8 cellular contexts compared by ENCODE assay signal in the genomic region with DNA sequence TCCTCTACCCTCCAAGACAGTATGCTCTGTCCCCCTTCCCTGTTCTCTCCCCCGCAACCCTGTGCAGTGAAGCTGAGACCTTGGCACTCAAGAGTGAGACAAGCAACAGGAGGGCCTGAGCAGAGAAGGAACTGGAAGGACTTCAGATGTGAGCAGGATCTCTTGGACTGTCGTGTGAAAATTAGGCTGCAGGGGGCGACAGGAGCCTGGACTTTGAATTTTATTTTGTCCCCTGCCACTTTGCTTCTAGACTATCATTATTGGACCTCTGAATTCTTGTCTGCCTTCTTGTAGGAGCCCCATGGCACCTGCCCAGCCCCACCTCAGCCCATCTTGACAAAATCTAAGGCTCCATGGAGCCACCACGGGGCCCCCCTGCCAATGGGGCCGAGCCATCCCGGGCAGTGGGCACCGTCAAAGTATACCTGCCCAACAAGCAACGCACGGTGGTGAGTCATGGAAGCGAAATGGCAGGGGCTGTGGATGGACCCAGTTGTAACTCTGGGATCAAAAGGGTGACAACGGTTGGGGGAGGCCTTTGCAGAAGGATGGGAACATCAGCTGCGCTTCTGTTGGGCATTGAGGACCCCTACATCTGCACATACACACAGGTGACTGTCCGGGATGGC. TPM values are rescaled to one million over a fixed set of nuclear protein-coding genes. Genes with fewer than 3 reads are reported as not detected.
A peak's percentile ranks its signal among the peaks of the same experiment; 100 is the strongest.
DNase-seq lines count a peak whose midpoint lies in the region; ATAC-seq, FAIRE-seq and TF ChIP-seq lines count a peak whose summit lies in the region.

No MANE protein-coding gene starts in this region.

- POLR2A ChIA-PET in H1 (lab: Charles Lee; ENCODE audit: partially characterized antibody), result interaction anchor here (0.9 to 1.6 kb wide), 2 partner anchors 9 to 22 kb away, joined by 3 read pairs; no protein-coding TSS in a partner anchor

- H3K36me3 ChIP-seq in left ventricle myocardium inferior, result peaks cover 39% of the 10 kb centered on the region
- peaks cover 4 to 35% (median 18%) of the 10 kb centered on the region in 4 experiments; a peak in 7 of 8 replicates for H3K36me3 ChIP-seq in H1 (ENCODE audit: control insufficient read depth in 2 of 4, insufficient read depth in 4 of 4, low read length in 3 of 4)
- no peaks in the 10 kb centered on the region for H3K36me3 ChIP-seq in testis (ENCODE audit: low read depth, missing control alignments)
- H3K36me3 ChIP-seq in ascending aorta, result peaks cover 21 to 25% of the 10 kb centered on the region in 2 donors

- H4K91ac ChIP-seq in H1 (replicated peaks; ENCODE audit: insufficient read length, low read length), result no peak overlapping the region

- intact Hi-C loops in left ventricle myocardium inferior (cut with micrococcal nuclease) (no loop called here), Right ventricle myocardium superior (cut with DNase I) (loop anchor here (5.0 kb wide), 1 partner anchor 80 kb away; no protein-coding TSS in a partner anchor), testis (cut with DNase I; ENCODE audit: low total_unique reads) (loop anchor here (10.0 kb wide), 1 partner anchor 282 kb away; no protein-coding TSS in a partner anchor), ascending aorta (cut with DNase I) (loop anchor here (10.0 kb wide), 1 partner anchor 272 kb away; the partner anchor contains the start of gene ZNF81)

- no peak for TF ChIP-seq EP300 in H1 (IDR thresholded peaks at IDR 0.05; ENCODE audit: borderline replicate concordance in 1 of 2, low read depth in 2 of 2, low read length in 2 of 2)

- no peak overlapping the region for H3K4ac ChIP-seq in H1 (replicated peaks; ENCODE audit: insufficient read length, low read depth, low read length)

- no peak overlapping the region for H3K23ac ChIP-seq in H1 (ENCODE audit: insufficient read length)

- DNase-seq in left ventricle myocardium inferior (no peak), Right ventricle myocardium superior (no peak), RKO (ENCODE audit: low spot score) (peak; percentile 42), H1 (ENCODE audit: low read depth in 1 of 2, low spot score in 2 of 2) (no peak), testis (peak; percentile 71), ascending aorta (ENCODE audit: low spot score in 2 of 2) (no peak)

- H3K4me1 ChIP-seq in left ventricle myocardium inferior, result peaks cover 17% of the 10 kb centered on the region
- H3K4me1 ChIP-seq in H1 (replicated peaks in 1 of 4; ENCODE audit: control insufficient read depth in 3 of 4, insufficient read depth in 4 of 4, low read length in 3 of 4), result no peaks in the 10 kb centered on the region
- H3K4me1 ChIP-seq in testis, result no peaks in the 10 kb centered on the region
- peaks cover 0 to 6% of the 10 kb centered on the region in 2 donors for H3K4me1 ChIP-seq in ascending aorta

- 100% methylated on average over 4 of the region's 13 CpGs; no CpG with 5 or more reads in 1 of the 2 experiments for WGBS in H1 (ENCODE audit: extremely low coverage in 1 of 2, insufficient coverage in 1 of 2, insufficient read length in 1 of 2, insufficient replicate concordance in 2 of 2, low coverage in 1 of 2, low lambda C conversion rate in 2 of 2, missing lambda C conversion rate in 1 of 2), 2 experiments
- 60 to 71% methylated on average over 2 to 11 of the region's 13 CpGs for whole genome bisulfite sequencing in testis, 2 donors

- no peaks in the 10 kb centered on the region for H3K27me3 ChIP-seq in left ventricle myocardium inferior (ENCODE audit: low read depth)
- H3K27me3 ChIP-seq in H1 (replicated peaks in 1 of 4; ENCODE audit: control insufficient read depth in 3 of 4, extremely low read depth in 1 of 4, insufficient read depth in 3 of 4, low read length in 3 of 4), result no peaks in the 10 kb centered on the region
- no peaks in the 10 kb centered on the region for H3K27me3 ChIP-seq in testis
- no peaks in the 10 kb centered on the region for H3K27me3 ChIP-seq in ascending aorta

- no peak overlapping the region for H2BK20ac ChIP-seq in H1 (ENCODE audit: low read length)

- H2BK5ac ChIP-seq in H1 (ENCODE audit: low read depth, low read length), result no peak overlapping the region

- no peak overlapping the region for H4K8ac ChIP-seq in H1 (ENCODE audit: extremely low read depth, insufficient read depth, low read length)

- H3K14ac ChIP-seq in H1 (ENCODE audit: insufficient read length), result no peak overlapping the region

- no peaks in the 10 kb centered on the region for H3K79me1 ChIP-seq in H1 (ENCODE audit: low read depth, low read length)

- H2AFZ ChIP-seq in H1 (ENCODE audit: low read length), result no peak overlapping the region

- no peak overlapping the region for H2AK5ac ChIP-seq in H1 (ENCODE audit: low read depth, low read length)

- peak; percentile 57 to 63; a peak in 3 of 4 replicates for TF ChIP-seq RAD21 in H1 (IDR thresholded peaks at IDR 0.05 in 1 of 2, conservative IDR thresholded peaks at IDR 0.05 in 1 of 2; ENCODE audit: low read depth in 2 of 2, low read length in 2 of 2)

- no peak overlapping the region for H2BK15ac ChIP-seq in H1 (ENCODE audit: low read length)

- H3K18ac ChIP-seq in H1 (ENCODE audit: extremely low read depth, low read length), result no peak overlapping the region

- no peak overlapping the region for H4K5ac ChIP-seq in H1 (ENCODE audit: insufficient read length, low read depth, low read length)

- no peak overlapping the region for H2BK120ac ChIP-seq in H1 (replicated peaks; ENCODE audit: low read depth, low read length)

- TF ChIP-seq POLR2A in H1 (IDR thresholded peaks at IDR 0.05; ENCODE audit: control extremely low read depth in 1 of 2, low read depth in 2 of 2, low read length in 2 of 2) (no peak), testis (IDR thresholded peaks at IDR 0.05) (no peak)

- H2BK12ac ChIP-seq in H1 (ENCODE audit: low read depth, low read length), result no peak overlapping the region

- H3K27ac ChIP-seq in left ventricle myocardium inferior (replicated peaks) (peak overlapping the region; percentile 98), H1 (ENCODE audit: low read depth, low read length) (no peak overlapping the region), testis (peak overlapping the region; percentile 97 to 98), ascending aorta (no peak overlapping the region)

- TF ChIP-seq CTCF in left ventricle myocardium inferior (IDR thresholded peaks at IDR 0.05; ENCODE audit: borderline replicate concordance) (peak; percentile 43), H1 (IDR thresholded peaks at IDR 0.05; ENCODE audit: control extremely low read depth in 1 of 3, insufficient read depth in 1 of 3, low read depth in 1 of 3, low read length in 3 of 3) (peak in 2 of 3 experiments; percentile 46 to 53; a peak in 2 of 4 replicates), testis (IDR thresholded peaks at IDR 0.05) (peak; percentile 19 to 52 (median 29)), ascending aorta (IDR thresholded peaks at IDR 0.05) (peak in 1 of 3 experiments; percentile 35)

- H3K4me2 ChIP-seq in H1 (ENCODE audit: insufficient read depth in 1 of 2, low read depth in 2 of 2, low read length in 2 of 2), result no peak overlapping the region; a peak in 1 of 4 replicates

- H3K23me2 ChIP-seq in H1 (ENCODE audit: low read depth, low read length), result peaks cover 5% of the 10 kb centered on the region

- no peaks in the 10 kb centered on the region for H3K9me3 ChIP-seq in left ventricle myocardium inferior (replicated peaks)
- H3K9me3 ChIP-seq in H1 (ENCODE audit: insufficient read depth in 2 of 2, low read depth in 1 of 2, low read length in 1 of 2), result no peaks in the 10 kb centered on the region
- H3K9me3 ChIP-seq in testis, result no peaks in the 10 kb centered on the region
- no peaks in the 10 kb centered on the region for H3K9me3 ChIP-seq in ascending aorta

- H3K9ac ChIP-seq in H1 (replicated peaks in 1 of 4; ENCODE audit: extremely low read depth in 1 of 4, low read depth in 3 of 4, low read length in 3 of 4), result no peak overlapping the region

- no peak for ATAC-seq in Right ventricle myocardium superior (ENCODE audit: poor library complexity)
- no peak for ATAC-seq in HG02759 (IDR thresholded peaks at IDR 0.05; ENCODE audit: unreplicated experiment)
- no peak for ATAC-seq in GM21529 (IDR thresholded peaks at IDR 0.05; ENCODE audit: unreplicated experiment)

- H3K4me3 ChIP-seq in left ventricle myocardium inferior (peak overlapping the region; percentile 73), H1 (ENCODE audit: extremely low read depth in 1 of 4, insufficient read depth in 2 of 4, low read depth in 3 of 4, low read length in 4 of 4) (no peak overlapping the region), testis (no peak overlapping the region), ascending aorta (peak overlapping the region in 1 of 2 donors; percentile 63)

- peak; percentile 32 for FAIRE-seq in H1 (lab: Jason Lieb, UNC)

- CTCF ChIA-PET in H1 (lab: Charles Lee; ENCODE audit: partially characterized antibody), result interaction anchor here (0.7 to 1.8 kb wide), 4 partner anchors 17 to 68 kb away, joined by 3 to 4 read pairs (median 4); no protein-coding TSS in a partner anchor

- no peak overlapping the region for H3K56ac ChIP-seq in H1 (replicated peaks; ENCODE audit: insufficient read length, low read depth, low read length)

- peaks cover 0 to 2% of the 10 kb centered on the region in 2 experiments for H4K20me1 ChIP-seq in H1 (replicated peaks in 1 of 2; ENCODE audit: control insufficient read depth in 1 of 2, insufficient read depth in 2 of 2, low read length in 2 of 2)

- peaks cover 0 to 7% of the 10 kb centered on the region in 2 experiments; a peak in 1 of 4 replicates for H3K79me2 ChIP-seq in H1 (ENCODE audit: control insufficient read depth in 1 of 2, insufficient read depth in 2 of 2, low read length in 2 of 2)

RNA-seq across cellular contexts. Expression of gene ARAF, which starts 1.7 kb away (rescaled TPM):
- total RNA-seq in left ventricle myocardium inferior, result 76.4 TPM
- 65.7 TPM for total RNA-seq in Right ventricle myocardium superior
- total RNA-seq in H1 (2021; fragmentation: NEBNext Ultra II Directional; extraction: Animal tissue kit (Norgen Biotek cat#: 25700)), result 45.2 and 48.3 TPM in 2 replicates
- 39.0 and 56.8 TPM in 2 replicates for polyA plus RNA-seq in H1 (2011; rRNA removed)
- 32.0 TPM for polyA plus RNA-seq in H1 (2011; cell fraction: cytosol; rRNA removed)
- 111 TPM for polyA plus RNA-seq in H1 (2011; cell fraction: nucleus; rRNA removed)
- 25.7 to 47.0 TPM (median 43.2 TPM) in 4 replicates for polyA plus RNA-seq in H1 (2012, experiment 1 of 2)
- polyA plus RNA-seq in H1 (2012, experiment 2 of 2), result 37.8 TPM
- polyA plus RNA-seq in H1 (2013, experiment 1 of 2), result 34.6 TPM
- polyA plus RNA-seq in H1 (2013, experiment 2 of 2), result 37.9 TPM
- polyA minus RNA-seq in H1 (2011; rRNA and poly(A)+ RNA removed), result 75.5 and 77.0 TPM in 2 replicates
- polyA minus RNA-seq in H1 (2011; cell fraction: cytosol; rRNA and poly(A)+ RNA removed), result 21.1 TPM
- polyA minus RNA-seq in H1 (2011; cell fraction: nucleus; rRNA and poly(A)+ RNA removed), result 27.7 TPM
- total RNA-seq in testis, result 10 to 100 TPM; 29.8 to 44.3 TPM
- polyA plus RNA-seq in testis (ENCODE audit: insufficient read depth, low read depth, low replicate concordance), result 34.4 TPM
- total RNA-seq in ascending aorta, result 56.1 TPM

RNA-seq across cellular contexts. Expression of gene TIMP1, which starts 19.5 kb away (rescaled TPM):
- total RNA-seq in left ventricle myocardium inferior (99.3 TPM), Right ventricle myocardium superior (62.7 TPM), testis (100 to 1,000 TPM; 535 to 995 TPM), ascending aorta (1,308 TPM)
- 58.6 and 62.5 TPM in 2 replicates for total RNA-seq in H1 (2021; fragmentation: NEBNext Ultra II Directional; extraction: Animal tissue kit (Norgen Biotek cat#: 25700))
- polyA plus RNA-seq in H1 (2011; rRNA removed) (142 and 150 TPM in 2 replicates), testis (ENCODE audit: insufficient read depth, low read depth, low replicate concordance) (708 TPM)
- 69.7 TPM for polyA plus RNA-seq in H1 (2011; cell fraction: cytosol; rRNA removed)
- polyA plus RNA-seq in H1 (2011; cell fraction: nucleus; rRNA removed), result 88.2 TPM
- 81.9 to 101 TPM (median 98.2 TPM) in 4 replicates for polyA plus RNA-seq in H1 (2012, experiment 1 of 2)
- 154 TPM for polyA plus RNA-seq in H1 (2012, experiment 2 of 2)
- 90.2 TPM for polyA plus RNA-seq in H1 (2013, experiment 1 of 2)
- polyA plus RNA-seq in H1 (2013, experiment 2 of 2), result 106 TPM
- 93.8 and 111 TPM in 2 replicates for polyA minus RNA-seq in H1 (2011; rRNA and poly(A)+ RNA removed)
- polyA minus RNA-seq in H1 (2011; cell fraction: cytosol; rRNA and poly(A)+ RNA removed), result 64.3 TPM
- polyA minus RNA-seq in H1 (2011; cell fraction: nucleus; rRNA and poly(A)+ RNA removed), result 34.6 TPM

RNA-seq across cellular contexts. Expression of gene SYN1, which starts 56.9 kb away (rescaled TPM):
- total RNA-seq in left ventricle myocardium inferior (13.9 TPM), Right ventricle myocardium superior (10.9 TPM), testis (1 to 10 TPM; 2.8 to 3.4 TPM), ascending aorta (5.7 TPM)
- total RNA-seq in H1 (2021; fragmentation: NEBNext Ultra II Directional; extraction: Animal tissue kit (Norgen Biotek cat#: 25700)), result 12.9 and 14.1 TPM in 2 replicates
- polyA plus RNA-seq in H1 (2011; rRNA removed) (2.1 and 3.2 TPM in 2 replicates), testis (ENCODE audit: insufficient read depth, low read depth, low replicate concordance) (3.5 TPM)
- 1.0 TPM for polyA plus RNA-seq in H1 (2011; cell fraction: cytosol; rRNA removed)
- polyA plus RNA-seq in H1 (2011; cell fraction: nucleus; rRNA removed), result 2.6 TPM
- polyA plus RNA-seq in H1 (2012, experiment 1 of 2), result 11.1 to 15.0 TPM (median 11.8 TPM) in 4 replicates
- polyA plus RNA-seq in H1 (2012, experiment 2 of 2), result 24.3 TPM
- 21.4 TPM for polyA plus RNA-seq in H1 (2013, experiment 1 of 2)
- polyA plus RNA-seq in H1 (2013, experiment 2 of 2), result 19.7 TPM
- polyA minus RNA-seq in H1 (2011; rRNA and poly(A)+ RNA removed), result 3.5 and 4.8 TPM in 2 replicates
- 6.9 TPM for polyA minus RNA-seq in H1 (2011; cell fraction: cytosol; rRNA and poly(A)+ RNA removed)
- polyA minus RNA-seq in H1 (2011; cell fraction: nucleus; rRNA and poly(A)+ RNA removed), result 3.6 TPM

Comparison
In these comparisons a context has a peak if more than half of its experiments do, and no peak if none do; other contexts are left out.
1. DNase-seq: peak in RKO (single experiment) and testis (single experiment); none in left ventricle myocardium inferior (single experiment), Right ventricle myocardium superior (single experiment), H1 (0 of 2) and ascending aorta (0 of 2).
2. H3K27ac ChIP-seq: peak in left ventricle myocardium inferior (single experiment) and testis (2 of 2); none in H1 (single experiment) and ascending aorta (0 of 2).